In genomic region chr3:197514786-197515090, GRCh38 we compare ENCODE assay signal across 1 cellular context.
TF ChIP-seq lines count a peak whose summit lies in the region.

No MANE protein-coding gene starts in this region.

TF ChIP-seq in IMR-90, 13 proteins besides CTCF, POLR2A, EP300 and RAD21 (continued from another document):
- TF ChIP-seq USF2 (IDR thresholded peaks at IDR 0.05; ENCODE audit: low read depth, low read length) = no peak
- no peak for TF ChIP-seq MAZ (IDR thresholded peaks at IDR 0.05; ENCODE audit: borderline replicate concordance, low read depth, low read length)
- no peak for TF ChIP-seq CHD1 (IDR thresholded peaks at IDR 0.05; ENCODE audit: low read depth, low read length)
- TF ChIP-seq MXI1 (IDR thresholded peaks at IDR 0.05; ENCODE audit: borderline replicate concordance, low read depth, low read length) = no peak
- no peak for TF ChIP-seq MAFK (IDR thresholded peaks at IDR 0.05; ENCODE audit: low read depth, low read length)
